ENCODE assay signal across 15 cellular contexts in genomic region chr12:60345442-60345841, GRCh38.
DNase-seq lines count a peak whose midpoint lies in the region; ATAC-seq and TF ChIP-seq lines count a peak whose summit lies in the region.
"Had no signal": no experiment of that assay in that cellular context is flagged by ENCODE, and none has a peak within 500 bp of the region (broad histone marks: within the 10 kb centered on the region; RNA-seq: fewer than 3 reads in every experiment).

No MANE protein-coding gene starts in this region.

- TF ChIP-seq CTCF in RWPE2 (IDR thresholded peaks at IDR 0.05; ENCODE audit: poor library complexity, severe bottlenecking) (no peak), GM10248 (IDR thresholded peaks at IDR 0.05; ENCODE audit: control extremely low read depth, extremely low read depth, low read depth, missing control alignments) (no peak)

- POLR2A ChIA-PET in GM10248 (lab: Yijun Ruan, JAX), result no interaction called here

- no peaks in the 10 kb centered on the region for H3K36me3 ChIP-seq in RWPE2 (ENCODE audit: low read depth)
- H3K36me3 ChIP-seq: BLaER1 treated with 17β-estradiol and CSF1 and Interleukin-3, amounts not matched to agents 10 nM and 100 nM had no signal

- DNase-seq in SIG-M5 treated with dmso at 0.1 percent for 504 hours (lab: John Stamatoyannopoulos, UW; ENCODE audit: unreplicated experiment), result peak; percentile 14
- no peak for DNase-seq in SIG-M5 (lab: John Stamatoyannopoulos, UW)
- DNase-seq in HT-29 (ENCODE audit: low spot score), result peak; percentile 26
- DNase-seq in RWPE2 (ENCODE audit: low spot score), result no peak
- DNase-seq in T1000 (lab: John Stamatoyannopoulos, UW), result no peak
- no peak for DNase-seq in GM10248 (ENCODE audit: extremely low spot score)
- DNase-seq: 8988T; CD4-positive, CD25-positive, alpha-beta regulatory T cell; H7 had no signal

- no peaks in the 10 kb centered on the region for H3K9me3 ChIP-seq in RWPE2 (ENCODE audit: severe bottlenecking)
- H3K9me3 ChIP-seq: BLaER1 treated with 17β-estradiol and CSF1 and Interleukin-3, amounts not matched to agents 10 nM and 100 nM had no signal

- peak; percentile 72; the same call in 2 of the 3 replicates for ATAC-seq in RWPE2 (ENCODE audit: low read depth)
- peak; percentile 94 for ATAC-seq in esophagus mucosa
- ATAC-seq in GM21390 (IDR thresholded peaks at IDR 0.05; ENCODE audit: unreplicated experiment), result no peak
- ATAC-seq: GM12878, GM23338, HepG2 had no signal

- no peak overlapping the region for H3K27ac ChIP-seq in RWPE2 (ENCODE audit: poor library complexity, severe bottlenecking)
- H3K27ac ChIP-seq: BLaER1 treated with 17β-estradiol and CSF1 and Interleukin-3, amounts not matched to agents 10 nM and 100 nM had no signal

- no peaks in the 10 kb centered on the region for H3K27me3 ChIP-seq in RWPE2 (ENCODE audit: insufficient read depth, poor library complexity, severe bottlenecking)
- H3K27me3 ChIP-seq: BLaER1 treated with 17β-estradiol and CSF1 and Interleukin-3, amounts not matched to agents 10 nM and 100 nM had no signal

- no peak overlapping the region for H3K4me3 ChIP-seq in RWPE2 (ENCODE audit: severe bottlenecking)
- H3K4me3 ChIP-seq: BLaER1 treated with 17β-estradiol and CSF1 and Interleukin-3, amounts not matched to agents 10 nM and 100 nM; GM12878; GM23338 had no signal

- peaks cover 14% of the 10 kb centered on the region for H3K4me1 ChIP-seq in RWPE2 (ENCODE audit: insufficient read depth, poor library complexity, severe bottlenecking)
- H3K4me1 ChIP-seq: BLaER1 treated with 17β-estradiol and CSF1 and Interleukin-3, amounts not matched to agents 10 nM and 100 nM had no signal

- CTCF ChIA-PET in GM10248 (lab: Yijun Ruan, JAX), result no interaction called here

Comparison
In these comparisons a context has a peak if more than half of its experiments do, and no peak if none do; other contexts are left out.
1. DNase-seq: peak in SIG-M5 treated with dmso at 0.1 percent for 504 hours (single experiment) and HT-29 (single experiment); none in SIG-M5 (single experiment), RWPE2 (single experiment), T1000 (single experiment) and GM10248 (single experiment).